ENCODE assay signal across 26 cellular contexts in genomic region chr2:2834105-2834504, GRCh38.
"Had no signal": no experiment of that assay in that cellular context is flagged by ENCODE, and none has a peak within 500 bp of the region (broad histone marks: within the 10 kb centered on the region; RNA-seq: fewer than 3 reads in every experiment).

No MANE protein-coding gene starts in this region.

- DNase-seq: activated CD4-positive, alpha-beta T cell treated with anti-CD3 and anti-CD28 coated beads for 4 hours; activated CD4-positive, alpha-beta T cell treated with anti-CD3 and anti-CD28 coated beads, Interleukin-2, amount 50 U/mL, for 4 hours; activated gamma-delta T cell; activated naive CD4-positive, alpha-beta T cell treated with anti-CD3 and anti-CD28 coated beads, Interleukin-2, amount 10 ng/mL, durations not matched to agents 7 days and 5 days; activated naive CD8-positive, alpha-beta T cell treated with anti-CD3 and anti-CD28 coated beads, Interleukin-2, amount 10 ng/mL, durations not matched to agents 7 days and 5 days; activated T-cell treated with anti-CD3 and anti-CD28 coated beads for 4 hours; activated T-cell treated with anti-CD3 and anti-CD28 coated beads, Interleukin-2, amount 50 U/mL, for 72 hours; effector memory CD8-positive, alpha-beta T cell; erythroblast; gastrocnemius medialis; glutamatergic neuron; left ventricle myocardium inferior; mesendoderm; mucosa of descending colon; right lobe of liver; stimulated activated CD4-positive, alpha-beta T cell treated with anti-CD3 and anti-CD28 coated beads, Interleukin-12 subunit alpha, Interleukin-12 subunit beta, amount 100 ng/mL, for 4 hours; stimulated activated CD4-positive, alpha-beta T cell treated with anti-CD3 and anti-CD28 coated beads, Interleukin-4, amount 100 ng/mL, for 1 hour; substantia nigra; thyroid gland had no signal

- H3K27ac Mint-ChIP-seq: activated naive CD4-positive, alpha-beta T cell treated with anti-CD3 and anti-CD28 coated beads, Interleukin-2, amount 10 ng/mL, durations not matched to agents 7 days and 5 days; activated naive CD8-positive, alpha-beta T cell treated with anti-CD3 and anti-CD28 coated beads, Interleukin-2, amount 10 ng/mL, durations not matched to agents 7 days and 5 days; activated T-cell treated with anti-CD3 and anti-CD28 coated beads, Interleukin-2, amount 50 U/mL, for 72 hours; effector memory CD8-positive, alpha-beta T cell; stimulated activated naive CD8-positive, alpha-beta T cell treated with anti-CD3 and anti-CD28 coated beads, Interleukin-15, Interleukin-2, amounts not matched to agents 100 ng/mL and 50 ng/mL, for 24 hours had no signal

- ATAC-seq: activated T-cell treated with anti-CD3 and anti-CD28 coated beads, Interleukin-2, amount 50 U/mL, for 72 hours; effector memory CD8-positive, alpha-beta T cell; gastrocnemius medialis; mucosa of descending colon had no signal

- H3K9me3 ChIP-seq: breast epithelium, gastrocnemius medialis, left ventricle myocardium inferior, right lobe of liver, thyroid gland had no signal

- H3K36me3 ChIP-seq: breast epithelium, gastrocnemius medialis, left ventricle myocardium inferior, right lobe of liver, thyroid gland, upper lobe of left lung had no signal

- H3K4me1 Mint-ChIP-seq: activated naive CD4-positive, alpha-beta T cell treated with anti-CD3 and anti-CD28 coated beads, Interleukin-2, amount 10 ng/mL, durations not matched to agents 7 days and 5 days; activated naive CD8-positive, alpha-beta T cell treated with anti-CD3 and anti-CD28 coated beads, Interleukin-2, amount 10 ng/mL, durations not matched to agents 7 days and 5 days; central memory CD8-positive, alpha-beta T cell had no signal

- H3K27me3 ChIP-seq: breast epithelium, gastrocnemius medialis, right lobe of liver, thyroid gland, upper lobe of left lung had no signal

- H3K27me3 Mint-ChIP-seq: activated naive CD4-positive, alpha-beta T cell treated with anti-CD3 and anti-CD28 coated beads, Interleukin-2, amount 10 ng/mL, durations not matched to agents 7 days and 5 days; stimulated activated naive CD8-positive, alpha-beta T cell treated with anti-CD3 and anti-CD28 coated beads, Interleukin-15, Interleukin-2, amounts not matched to agents 100 ng/mL and 50 ng/mL, for 24 hours had no signal

- H3K27ac ChIP-seq: breast epithelium, gastrocnemius medialis, left ventricle myocardium inferior, right lobe of liver, thyroid gland, upper lobe of left lung, VCaP had no signal

- H3K36me3 Mint-ChIP-seq: activated naive CD4-positive, alpha-beta T cell treated with anti-CD3 and anti-CD28 coated beads, Interleukin-2, amount 10 ng/mL, durations not matched to agents 7 days and 5 days; activated naive CD8-positive, alpha-beta T cell treated with anti-CD3 and anti-CD28 coated beads, Interleukin-2, amount 10 ng/mL, durations not matched to agents 7 days and 5 days had no signal

- H3K4me1 ChIP-seq: breast epithelium, gastrocnemius medialis, left ventricle myocardium inferior, right lobe of liver, thyroid gland, upper lobe of left lung had no signal

- H3K4me3 ChIP-seq: breast epithelium, gastrocnemius medialis, left ventricle myocardium inferior, lung, mucosa of descending colon, right lobe of liver, thyroid gland, upper lobe of left lung had no signal

- H3K4me3 Mint-ChIP-seq: activated naive CD4-positive, alpha-beta T cell treated with anti-CD3 and anti-CD28 coated beads, Interleukin-2, amount 10 ng/mL, durations not matched to agents 7 days and 5 days; activated naive CD8-positive, alpha-beta T cell treated with anti-CD3 and anti-CD28 coated beads, Interleukin-2, amount 10 ng/mL, durations not matched to agents 7 days and 5 days; activated T-cell treated with anti-CD3 and anti-CD28 coated beads, Interleukin-2, amount 50 U/mL, for 72 hours; central memory CD8-positive, alpha-beta T cell; effector memory CD8-positive, alpha-beta T cell; nephron; stimulated activated naive CD8-positive, alpha-beta T cell treated with anti-CD3 and anti-CD28 coated beads, Interleukin-15, Interleukin-2, amounts not matched to agents 100 ng/mL and 50 ng/mL, for 24 hours had no signal

- H3K9me3 Mint-ChIP-seq: activated naive CD4-positive, alpha-beta T cell treated with anti-CD3 and anti-CD28 coated beads, Interleukin-2, amount 10 ng/mL, durations not matched to agents 7 days and 5 days; activated naive CD8-positive, alpha-beta T cell treated with anti-CD3 and anti-CD28 coated beads, Interleukin-2, amount 10 ng/mL, durations not matched to agents 7 days and 5 days; activated T-cell treated with anti-CD3 and anti-CD28 coated beads, Interleukin-2, amount 50 U/mL, for 72 hours had no signal
